24 cellular contexts compared by ENCODE assay signal in the genomic region with DNA sequence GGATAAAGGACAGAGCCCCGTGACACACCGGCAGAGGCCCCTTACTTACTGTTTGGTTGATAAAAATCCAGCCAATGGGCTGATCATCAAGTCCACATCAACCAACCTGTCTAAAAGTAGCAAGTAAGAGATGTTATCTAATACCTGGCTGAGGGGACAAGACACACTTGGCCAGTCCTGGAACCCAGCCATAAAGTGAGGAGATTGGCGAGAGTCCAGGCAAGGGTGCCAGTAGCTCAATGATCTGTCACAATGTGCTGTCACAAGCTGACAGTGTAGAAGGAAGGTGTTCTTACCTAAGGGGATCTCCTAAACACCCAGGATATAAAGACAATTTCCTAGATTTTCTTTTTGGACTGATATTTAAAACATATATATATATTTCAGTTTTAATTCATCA.
"Had no signal": no experiment of that assay in that cellular context is flagged by ENCODE, and none has a peak within 500 bp of the region (broad histone marks: within the 10 kb centered on the region; RNA-seq: fewer than 3 reads in every experiment).

No MANE protein-coding gene starts in this region.

- H3K27me3 ChIP-seq: ascending aorta, body of pancreas had no signal

- ATAC-seq: activated CD8-positive, alpha-beta memory T cell treated with anti-CD3 and anti-CD28 coated beads, Interleukin-2, amount 10 ng/mL, durations not matched to agents 7 days and 5 days; activated naive CD8-positive, alpha-beta T cell treated with anti-CD3 and anti-CD28 coated beads, Interleukin-2, amount 50 U/mL, for 24 hours; activated T-cell treated with anti-CD3 and anti-CD28 coated beads, Interleukin-2, amount 50 U/mL, for 4 hours; body of pancreas; K562; T-helper 17 cell; WTC11 had no signal

- H3K36me3 ChIP-seq: ascending aorta had no signal

- DNase-seq: activated CD4-positive, alpha-beta T cell treated with anti-CD3 and anti-CD28 coated beads for 48 hours; activated CD4-positive, alpha-beta T cell treated with anti-CD3 and anti-CD28 coated beads, Interleukin-2, amount 50 U/mL, for 4 hours; activated CD4-positive, CD25-positive, alpha-beta regulatory T cell treated with anti-CD3 and anti-CD28 coated beads, Interleukin-2, amount 50 U/mL, for 72 hours; activated CD8-positive, alpha-beta memory T cell treated with anti-CD3 and anti-CD28 coated beads, Interleukin-2, amount 10 ng/mL, durations not matched to agents 7 days and 5 days; activated effector memory CD4-positive, alpha-beta T cell treated with anti-CD3 and anti-CD28 coated beads, Interleukin-2, amount 50 U/mL, for 16 hours; activated naive CD4-positive, alpha-beta T cell treated with Interleukin-2 at 50 U/mL for 16 hours; activated naive CD8-positive, alpha-beta T cell treated with anti-CD3 and anti-CD28 coated beads, Interleukin-2, amount 50 U/mL, for 24 hours; activated T-cell treated with anti-CD3 and anti-CD28 coated beads, Interleukin-2, amount 50 U/mL, for 4 hours; amniotic stem cell; body of pancreas; central memory CD4-positive, alpha-beta T cell; Karpas-422; NCI-H1048; NCI-H1417 treated with DMSO at 0.1 percent for 48 hours; NCI-H1694; NCI-H2081; NCI-H510A treated with DMSO at 0.1 percent for 48 hours; SIG-M5; T-helper 17 cell; T-helper 9 cell had no signal

- H3K4me3 ChIP-seq: ascending aorta, body of pancreas, K562 had no signal

- H3K4me1 ChIP-seq: ascending aorta, body of pancreas had no signal

- H3K27ac ChIP-seq: ascending aorta, body of pancreas had no signal

- H3K4me3 Mint-ChIP-seq: activated CD8-positive, alpha-beta memory T cell treated with anti-CD3 and anti-CD28 coated beads, Interleukin-2, amount 10 ng/mL, durations not matched to agents 7 days and 5 days; activated naive CD8-positive, alpha-beta T cell treated with anti-CD3 and anti-CD28 coated beads, Interleukin-2, amount 50 U/mL, for 24 hours; activated T-cell treated with anti-CD3 and anti-CD28 coated beads, Interleukin-2, amount 50 U/mL, for 4 hours; T-helper 17 cell; WTC11 had no signal

- H3K27ac Mint-ChIP-seq: activated CD8-positive, alpha-beta memory T cell treated with anti-CD3 and anti-CD28 coated beads, Interleukin-2, amount 10 ng/mL, durations not matched to agents 7 days and 5 days; activated naive CD4-positive, alpha-beta T cell treated with anti-CD3 and anti-CD28 coated beads, Interleukin-2, amount 50 U/mL, for 72 hours; activated naive CD8-positive, alpha-beta T cell treated with anti-CD3 and anti-CD28 coated beads, Interleukin-2, amount 50 U/mL, for 24 hours; T-helper 17 cell; WTC11 had no signal

- H3K4me1 Mint-ChIP-seq: activated naive CD8-positive, alpha-beta T cell treated with anti-CD3 and anti-CD28 coated beads, Interleukin-2, amount 50 U/mL, for 24 hours; WTC11 had no signal
